Comparison of ENCODE assay signal across 8 cellular contexts in the genomic region with DNA sequence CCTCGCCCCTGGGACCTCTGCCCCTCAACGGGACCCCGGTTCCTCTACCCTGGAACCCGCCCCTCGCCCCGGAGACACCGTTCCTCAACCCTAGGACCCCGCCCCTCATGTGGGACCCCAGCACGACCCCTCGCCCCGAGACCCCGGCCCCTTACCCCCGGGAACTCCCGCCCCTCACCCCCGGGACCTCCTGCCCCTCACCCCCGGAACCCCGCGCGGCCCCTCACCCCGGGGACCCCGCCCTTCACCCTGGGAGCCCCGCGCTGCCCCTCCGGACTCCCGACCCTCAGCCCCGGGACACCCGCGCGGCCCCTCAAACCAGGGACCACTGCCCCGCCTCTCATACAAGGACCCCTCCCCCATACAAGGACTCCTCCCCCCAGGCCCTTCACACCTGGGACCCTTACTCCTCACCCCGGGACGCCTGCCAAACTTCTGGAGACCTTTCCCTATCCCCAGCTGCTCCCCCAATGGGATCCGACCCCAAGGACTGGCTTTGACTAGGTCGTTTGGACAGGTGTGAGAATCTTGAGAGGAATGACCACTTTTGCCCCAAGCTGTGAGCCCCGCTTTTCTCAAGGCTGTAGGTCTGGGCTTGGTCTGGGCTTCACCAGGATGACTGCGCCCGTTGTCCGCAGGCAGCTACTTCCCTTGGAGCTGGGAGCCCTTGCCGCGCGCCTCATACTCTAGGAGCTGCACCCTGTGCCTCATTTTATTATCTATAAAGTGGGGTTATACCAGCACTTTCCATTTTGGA. TPM values are rescaled to one million over a fixed set of nuclear protein-coding genes. Genes with fewer than 3 reads are reported as not detected.
A peak's percentile ranks its signal among the peaks of the same experiment; 100 is the strongest.
DNase-seq lines count a peak whose midpoint lies in the region; ATAC-seq and TF ChIP-seq lines count a peak whose summit lies in the region.

No MANE protein-coding gene starts in this region.

- TF ChIP-seq CTCF in glutamatergic neuron (IDR thresholded peaks at IDR 0.05; ENCODE audit: partially characterized antibody, unreplicated experiment), result no peak

- no peaks in the 10 kb centered on the region for H3K9me3 Mint-ChIP-seq in activated T-helper 1 cell treated with anti-CD3 and anti-CD28 coated beads, Interleukin-12 subunit alpha, Interleukin-12 subunit beta, Interleukin-2, Interleukin-4 antibody, amounts not matched to agents 30 ng/mL and 10 ng/mL and 1 ng/mL, durations not matched to agents 14 hours and 24 hours and 36 hours
- peaks cover 6% of the 10 kb centered on the region for H3K9me3 Mint-ChIP-seq in glutamatergic neuron (ENCODE audit: unreplicated experiment)

- peaks cover 15% of the 10 kb centered on the region for H3K36me3 Mint-ChIP-seq in activated T-helper 1 cell treated with anti-CD3 and anti-CD28 coated beads, Interleukin-12 subunit alpha, Interleukin-12 subunit beta, Interleukin-2, Interleukin-4 antibody, amounts not matched to agents 30 ng/mL and 10 ng/mL and 1 ng/mL, durations not matched to agents 14 hours and 24 hours and 36 hours (ENCODE audit: low read depth)
- no peaks in the 10 kb centered on the region for H3K36me3 Mint-ChIP-seq in glutamatergic neuron (ENCODE audit: unreplicated experiment)

- no peak for ATAC-seq in HG02678 (IDR thresholded peaks at IDR 0.05; ENCODE audit: unreplicated experiment)
- ATAC-seq in GM21390 (IDR thresholded peaks at IDR 0.05; ENCODE audit: unreplicated experiment), result no peak

- H3K27ac Mint-ChIP-seq in activated T-helper 1 cell treated with anti-CD3 and anti-CD28 coated beads, Interleukin-12 subunit alpha, Interleukin-12 subunit beta, Interleukin-2, Interleukin-4 antibody, amounts not matched to agents 30 ng/mL and 10 ng/mL and 1 ng/mL, durations not matched to agents 14 hours and 24 hours and 36 hours, result peak overlapping the region; percentile 84
- H3K27ac Mint-ChIP-seq in glutamatergic neuron (ENCODE audit: unreplicated experiment), result no peak overlapping the region

- DNase-seq in CD1c-positive myeloid dendritic cell (ENCODE audit: extremely low spot score) (peak; percentile 45), M059J (ENCODE audit: low read depth) (peak; percentile 17), glutamatergic neuron (peak; percentile 37), occipital lobe (lab: John Stamatoyannopoulos, UW) (peak; percentile 12), NCI-H2081 treated with DMSO at 0.1 percent for 48 hours (lab: John Stamatoyannopoulos, UW) (no peak)
- DNase-seq in activated T-helper 1 cell treated with anti-CD3 and anti-CD28 coated beads, Interleukin-12 subunit alpha, Interleukin-12 subunit beta, Interleukin-2, Interleukin-4 antibody, amounts not matched to agents 30 ng/mL and 10 ng/mL and 1 ng/mL, durations not matched to agents 14 hours and 24 hours and 36 hours (ENCODE audit: low spot score), result no peak

- H3K27me3 Mint-ChIP-seq in activated T-helper 1 cell treated with anti-CD3 and anti-CD28 coated beads, Interleukin-12 subunit alpha, Interleukin-12 subunit beta, Interleukin-2, Interleukin-4 antibody, amounts not matched to agents 30 ng/mL and 10 ng/mL and 1 ng/mL, durations not matched to agents 14 hours and 24 hours and 36 hours (ENCODE audit: insufficient read depth), result no peaks in the 10 kb centered on the region
- H3K27me3 Mint-ChIP-seq in glutamatergic neuron (ENCODE audit: unreplicated experiment), result no peaks in the 10 kb centered on the region

- H3K4me3 Mint-ChIP-seq in activated T-helper 1 cell treated with anti-CD3 and anti-CD28 coated beads, Interleukin-12 subunit alpha, Interleukin-12 subunit beta, Interleukin-2, Interleukin-4 antibody, amounts not matched to agents 30 ng/mL and 10 ng/mL and 1 ng/mL, durations not matched to agents 14 hours and 24 hours and 36 hours, result peak overlapping the region; percentile 91
- peak overlapping the region; percentile 81 for H3K4me3 Mint-ChIP-seq in glutamatergic neuron (ENCODE audit: unreplicated experiment)

- intact Hi-C loops in activated T-helper 1 cell treated with anti-CD3 and anti-CD28 coated beads, Interleukin-12 subunit alpha, Interleukin-12 subunit beta, Interleukin-2, Interleukin-4 antibody, amounts not matched to agents 30 ng/mL and 10 ng/mL and 1 ng/mL, durations not matched to agents 14 hours and 24 hours and 36 hours (cut with micrococcal nuclease), result loop anchor here (1.0 to 2.0 kb wide), 3 partner anchors 99 to 231 kb away; partner anchors contain the start of gene LSS

- H3K4me1 Mint-ChIP-seq in activated T-helper 1 cell treated with anti-CD3 and anti-CD28 coated beads, Interleukin-12 subunit alpha, Interleukin-12 subunit beta, Interleukin-2, Interleukin-4 antibody, amounts not matched to agents 30 ng/mL and 10 ng/mL and 1 ng/mL, durations not matched to agents 14 hours and 24 hours and 36 hours (ENCODE audit: low read depth), result peaks cover 43% of the 10 kb centered on the region
- H3K4me1 Mint-ChIP-seq in glutamatergic neuron (ENCODE audit: low read depth, unreplicated experiment), result no peaks in the 10 kb centered on the region

RNA-seq across cellular contexts. Expression of gene DIP2A, which starts 0.8 kb away (rescaled TPM):
- 9.3 and 20.6 TPM in 2 replicates for total RNA-seq in M059J (2014; rRNA removed; shearing (Covaris generic))
- 33.5 and 33.6 TPM in 2 replicates for total RNA-seq in activated T-helper 1 cell treated with anti-CD3 and anti-CD28 coated beads, Interleukin-12 subunit alpha, Interleukin-12 subunit beta, Interleukin-2, Interleukin-4 antibody, amounts not matched to agents 30 ng/mL and 10 ng/mL and 1 ng/mL, durations not matched to agents 14 hours and 24 hours and 36 hours
- total RNA-seq in glutamatergic neuron (ENCODE audit: unreplicated experiment), result 55.4 TPM
- total RNA-seq in occipital lobe, result 26.8 TPM

Comparison
In these comparisons a context has a peak if more than half of its experiments do, and no peak if none do; other contexts are left out.
1. DNase-seq: peak in CD1c-positive myeloid dendritic cell (single experiment), M059J (single experiment), glutamatergic neuron (single experiment) and occipital lobe (single experiment); none in activated T-helper 1 cell treated with anti-CD3 and anti-CD28 coated beads, Interleukin-12 subunit alpha, Interleukin-12 subunit beta, Interleukin-2, Interleukin-4 antibody, amounts not matched to agents 30 ng/mL and 10 ng/mL and 1 ng/mL, durations not matched to agents 14 hours and 24 hours and 36 hours (single experiment) and NCI-H2081 treated with DMSO at 0.1 percent for 48 hours (single experiment).